ENCODE assay signal across 18 cellular contexts in genomic region chr3:29940759-29941319, GRCh38.
A peak's percentile ranks its signal among the peaks of the same experiment; 100 is the strongest.
DNase-seq lines count a peak whose midpoint lies in the region; ATAC-seq and TF ChIP-seq lines count a peak whose summit lies in the region.
"Had no signal": no experiment of that assay in that cellular context is flagged by ENCODE, and none has a peak within 500 bp of the region (broad histone marks: within the 10 kb centered on the region; RNA-seq: fewer than 3 reads in every experiment).

No MANE protein-coding gene starts in this region.

- H3K27me3 Mint-ChIP-seq in mesothelial cell of epicardium (ENCODE audit: low read depth) (no peaks in the 10 kb centered on the region), Calu3 (ENCODE audit: unreplicated experiment) (no peaks in the 10 kb centered on the region)

- POLR2A ChIA-PET in HEK293 (lab: Yijun Ruan, JAX), result no interaction called here

- H3K9me3 ChIP-seq in HEK293 (ENCODE audit: control insufficient read depth, insufficient read depth, low read depth, low read length) (no peaks in the 10 kb centered on the region), body of pancreas (no peaks in the 10 kb centered on the region), smooth muscle cell (replicated peaks; ENCODE audit: low read depth) (no peaks in the 10 kb centered on the region)
- H3K9me3 ChIP-seq: HAP-1 had no signal

- peak overlapping the region; percentile 58 for H3K4me2 ChIP-seq in smooth muscle cell
- H3K4me2 ChIP-seq: KMS-11 had no signal

- in situ Hi-C loops in GM13976 (cut with MboI; ENCODE audit: low sequenced_read_pairs, unreplicated experiment), result no loop called here

- TF ChIP-seq CTCF in HEK293 (tag by site-specific recombination; IDR thresholded peaks at IDR 0.05), result no peak
- TF ChIP-seq CTCF in body of pancreas (IDR thresholded peaks at IDR 0.05), result no peak
- TF ChIP-seq CTCF in mesothelial cell of epicardium (IDR thresholded peaks at IDR 0.05; ENCODE audit: unreplicated experiment), result no peak
- no peak for TF ChIP-seq CTCF in smooth muscle cell (IDR thresholded peaks at IDR 0.05; ENCODE audit: borderline replicate concordance, insufficient read depth, poor library complexity, severe bottlenecking)
- no peak for TF ChIP-seq CTCF in GM13976 (IDR thresholded peaks at IDR 0.05; ENCODE audit: borderline replicate concordance, control extremely low read depth, extremely low read depth, insufficient read depth, missing control alignments)
- TF ChIP-seq CTCF in Calu3 (IDR thresholded peaks at IDR 0.05; ENCODE audit: unreplicated experiment), result no peak

- WGBS in body of pancreas, 2 donors, result 11 to 20% methylated on average over 1 of the region's 1 CpG
- WGBS in smooth muscle cell (ENCODE audit: low lambda C conversion rate), result 17% methylated on average over 1 of the region's 1 CpG

- H3K27ac ChIP-seq in HEK293 (ENCODE audit: extremely low read depth, low read depth, low read length) (no peak overlapping the region), body of pancreas (no peak overlapping the region), smooth muscle cell (ENCODE audit: low read depth) (peak overlapping the region; percentile 75)
- H3K27ac ChIP-seq: C4-2B, KMS-11 had no signal

- H3K4me3 ChIP-seq in HEK293 (ENCODE audit: low read depth, low read length) (no peak overlapping the region), body of pancreas (no peak overlapping the region), smooth muscle cell (no peak overlapping the region)
- H3K4me3 ChIP-seq: HAP-1 had no signal

- no TSS peak for BruUV-seq in Calu3 (replicated peaks; lab: Mats Ljungman, UMichigan)

- H3K27ac Mint-ChIP-seq in mesothelial cell of epicardium (peak overlapping the region; percentile 1), Calu3 (ENCODE audit: unreplicated experiment) (no peak overlapping the region)
- H3K27ac Mint-ChIP-seq: CD8-positive, alpha-beta memory T cell had no signal

- H3K9me3 Mint-ChIP-seq in mesothelial cell of epicardium, result peaks cover 4% of the 10 kb centered on the region
- peaks cover 3% of the 10 kb centered on the region for H3K9me3 Mint-ChIP-seq in Calu3 (ENCODE audit: low read depth, unreplicated experiment)
- H3K9me3 Mint-ChIP-seq: CD8-positive, alpha-beta memory T cell had no signal

- no peaks in the 10 kb centered on the region for H4K20me1 ChIP-seq in smooth muscle cell (ENCODE audit: low read depth)

- intact Hi-C loops in body of pancreas (cut with DNase I), result no loop called here
- intact Hi-C loops in Calu3 (cut with micrococcal nuclease; ENCODE audit: unreplicated experiment), result no loop called here

- peaks cover 8% of the 10 kb centered on the region for H3F3A ChIP-seq in smooth muscle cell (ENCODE audit: low read depth)

- H3K36me3 Mint-ChIP-seq in mesothelial cell of epicardium, result peaks cover 6% of the 10 kb centered on the region
- H3K36me3 Mint-ChIP-seq in Calu3 (ENCODE audit: insufficient read depth, unreplicated experiment), result no peaks in the 10 kb centered on the region
- H3K36me3 Mint-ChIP-seq: CD8-positive, alpha-beta memory T cell had no signal

- H3K4me1 ChIP-seq in HEK293 (ENCODE audit: control insufficient read depth, insufficient read depth, low read length) (peaks cover 5% of the 10 kb centered on the region; the same call in 1 of the 2 replicates), body of pancreas (no peaks in the 10 kb centered on the region), smooth muscle cell (ENCODE audit: low read depth) (peaks cover 13% of the 10 kb centered on the region)

- H3K9ac ChIP-seq in smooth muscle cell (ENCODE audit: low read depth), result no peak overlapping the region
- H3K9ac ChIP-seq: KMS-11 had no signal

- no peaks in the 10 kb centered on the region for H3K79me2 ChIP-seq in smooth muscle cell (ENCODE audit: low read depth)

- H3K4me3 Mint-ChIP-seq in mesothelial cell of epicardium, result no peak overlapping the region
- H3K4me3 Mint-ChIP-seq in Calu3 (ENCODE audit: low read depth, unreplicated experiment), result no peak overlapping the region
- H3K4me3 Mint-ChIP-seq: CD8-positive, alpha-beta memory T cell had no signal

- CTCF ChIA-PET in HEK293 (lab: Yijun Ruan, JAX), result no interaction called here
- CTCF ChIA-PET in Calu3 (lab: Charles Lee), result no interaction called here

- TF ChIP-seq POLR2A in body of pancreas (IDR thresholded peaks at IDR 0.05), result no peak

- peaks cover 16% of the 10 kb centered on the region for H3K4me1 Mint-ChIP-seq in mesothelial cell of epicardium
- H3K4me1 Mint-ChIP-seq in Calu3 (ENCODE audit: low read depth, unreplicated experiment), result no peaks in the 10 kb centered on the region
- H3K4me1 Mint-ChIP-seq: CD8-positive, alpha-beta memory T cell had no signal

- ATAC-seq in body of pancreas (peak; percentile 30), HG02973 (IDR thresholded peaks at IDR 0.05; ENCODE audit: unreplicated experiment) (no peak)
- ATAC-seq: Right ventricle myocardium inferior had no signal

- H2AFZ ChIP-seq in smooth muscle cell (ENCODE audit: low read depth), result no peak overlapping the region

- H3K36me3 ChIP-seq in HEK293 (ENCODE audit: control insufficient read depth in 2 of 2, insufficient read depth in 1 of 2, low read length in 2 of 2) (no peaks in the 10 kb centered on the region), body of pancreas (replicated peaks in 1 of 2; ENCODE audit: insufficient read depth in 1 of 2, low read depth in 2 of 2) (no peaks in the 10 kb centered on the region), smooth muscle cell (ENCODE audit: low read depth) (no peaks in the 10 kb centered on the region)
- H3K36me3 ChIP-seq: HAP-1 had no signal

- H3K27me3 ChIP-seq in body of pancreas (no peaks in the 10 kb centered on the region), smooth muscle cell (ENCODE audit: low read depth) (no peaks in the 10 kb centered on the region)

- DNase-seq in body of pancreas (no peak), mesothelial cell of epicardium (ENCODE audit: low spot score in 2 of 2, unreplicated experiment in 2 of 2) (no peak), smooth muscle cell (lab: John Stamatoyannopoulos, UW; ENCODE audit: unreplicated experiment) (no peak), GM13976 (ENCODE audit: low spot score) (no peak), Calu3 (no peak)
- DNase-seq: CD8-positive, alpha-beta memory T cell; GDM1; IMR-90; NCI-H1105 treated with DMSO at 0.1 percent for 48 hours; NCI-H2029 treated with DMSO at 0.1 percent for 48 hours; NCI-H226; NCI-H524 had no signal

TF ChIP-seq in HEK293, 187 proteins besides CTCF, POLR2A, EP300 and RAD21 (continues in another document):
- TF ChIP-seq ZNF549 (tag by site-specific recombination; IDR thresholded peaks at IDR 0.05) (no peak), PRDM4 (tag by site-specific recombination; IDR thresholded peaks at IDR 0.05) (peak; percentile 88), ZNF585B (tag by site-specific recombination; IDR thresholded peaks at IDR 0.05) (no peak), PRDM10 (tag by site-specific recombination; IDR thresholded peaks at IDR 0.05) (no peak), ZNF610 (tag by site-specific recombination; IDR thresholded peaks at IDR 0.05; ENCODE audit: borderline replicate concordance) (0 out of 2 replicates have a peak, but pooled peaks have one; percentile 43), RBAK (tag by site-specific recombination; IDR thresholded peaks at IDR 0.05) (no peak), ZNF114 (tag by site-specific recombination; IDR thresholded peaks at IDR 0.05) (no peak), ZNF292 (tag by site-specific recombination; IDR thresholded peaks at IDR 0.05; ENCODE audit: borderline replicate concordance, low read depth) (no peak), ZIC2 (tag by site-specific recombination; IDR thresholded peaks at IDR 0.05) (peak; percentile 24; the same call in 1 of the 2 replicates), ZNF501 (tag by site-specific recombination; IDR thresholded peaks at IDR 0.05) (no peak)
